Comparison of ENCODE assay signal across 8 cellular contexts in genomic region chr1:63323866-63324778, GRCh38. TPM values are rescaled to one million over a fixed set of nuclear protein-coding genes. Genes with fewer than 3 reads are reported as not detected.
DNase-seq lines count a peak whose midpoint lies in the region; ATAC-seq and TF ChIP-seq lines count a peak whose summit lies in the region.

No MANE protein-coding gene starts in this region.

- CTCF ChIA-PET in Caco-2 (lab: Charles Lee): interaction anchor here (0.6 to 0.7 kb wide), 4 partner anchors 117 to 562 kb away, joined by 3 to 10 read pairs (median 4); no protein-coding TSS in a partner anchor
- CTCF ChIA-PET in OCI-LY7 (lab: Charles Lee; ENCODE audit: unreplicated experiment): no interaction called here

- no peak overlapping the region for H3K9ac ChIP-seq in neural cell (ENCODE audit: low read length)

- H3K27ac ChIP-seq in neural cell (ENCODE audit: low read length) (no peak overlapping the region), OCI-LY7 (ENCODE audit: low read depth, low read length, poor library complexity, severe bottlenecking) (no peak overlapping the region)

- no peak overlapping the region for H2AFZ ChIP-seq in neural cell (ENCODE audit: low read depth, low read length)
- H2AFZ ChIP-seq in OCI-LY7 (ENCODE audit: low read length): no peak overlapping the region

- H3K4me1 ChIP-seq in Caco-2 (no peaks in the 10 kb centered on the region), OCI-LY7 (ENCODE audit: insufficient read depth, low read length, poor library complexity, severe bottlenecking) (peaks cover 4% of the 10 kb centered on the region)

- H3K27ac Mint-ChIP-seq in Caco-2 (ENCODE audit: unreplicated experiment): no peak overlapping the region
- H3K27ac Mint-ChIP-seq in HFFc6: no peak overlapping the region
- H3K27ac Mint-ChIP-seq in brain: peak overlapping the region in 1 of 5 experiments; percentile 42

- TF ChIP-seq CTCF in Caco-2 (IDR thresholded peaks at IDR 0.05; ENCODE audit: insufficient read depth in 1 of 2, low read depth in 1 of 2, low read length in 1 of 2, severe bottlenecking in 1 of 2, unreplicated experiment in 1 of 2) (no peak), HFFc6 (IDR thresholded peaks at IDR 0.05) (no peak), brain (conservative IDR thresholded peaks at IDR 0.05) (no peak), neural cell (IDR thresholded peaks at IDR 0.05; ENCODE audit: poor library complexity, severe bottlenecking) (peak; percentile 2), OCI-LY7 (conservative IDR thresholded peaks at IDR 0.05; ENCODE audit: low read length) (no peak)

- no peaks in the 10 kb centered on the region for H4K20me1 ChIP-seq in neural cell (ENCODE audit: insufficient read depth)
- no peaks in the 10 kb centered on the region for H4K20me1 ChIP-seq in OCI-LY7 (ENCODE audit: insufficient read depth, low read length)

- no peaks in the 10 kb centered on the region for H3K9me3 Mint-ChIP-seq in Caco-2 (ENCODE audit: unreplicated experiment)
- H3K9me3 Mint-ChIP-seq in HFFc6: peaks cover 16% of the 10 kb centered on the region
- H3K9me3 Mint-ChIP-seq in brain: peaks cover 0 to 16% (median 11%) of the 10 kb centered on the region in 5 experiments

- H3K4me1 Mint-ChIP-seq in Caco-2 (ENCODE audit: low read depth, unreplicated experiment) (no peaks in the 10 kb centered on the region), HFFc6 (ENCODE audit: low read depth) (peaks cover 24% of the 10 kb centered on the region), brain (peaks cover 51% of the 10 kb centered on the region)

- no peak overlapping the region; the same call in 1 of the 2 replicates for H3K4me3 ChIP-seq in Caco-2 (ENCODE audit: low read depth, low read length)
- peak overlapping the region; percentile 58 for H3K4me3 ChIP-seq in neural cell (ENCODE audit: low read length)
- H3K4me3 ChIP-seq in OCI-LY7 (ENCODE audit: low read depth, low read length, poor library complexity, severe bottlenecking): no peak overlapping the region

- BruUV-seq in Caco-2 (replicated peaks; lab: Mats Ljungman, UMichigan) (no TSS peak), OCI-LY7 (replicated peaks; lab: Mats Ljungman, UMichigan) (no TSS peak)

- ATAC-seq in HG02973 (IDR thresholded peaks at IDR 0.05; ENCODE audit: unreplicated experiment): no peak

- H3K9me2 ChIP-seq in neural cell (ENCODE audit: insufficient read depth, low read length): no peaks in the 10 kb centered on the region
- H3K9me2 ChIP-seq in OCI-LY7 (ENCODE audit: insufficient read depth, low read length): no peaks in the 10 kb centered on the region

- no peak for DNase-seq in Caco-2
- DNase-seq in HFFc6: no peak
- no peak for DNase-seq in OCI-LY7 (ENCODE audit: low spot score)
- DNase-seq in NCI-H510A (lab: John Stamatoyannopoulos, UW): no peak
- DNase-seq in EL: no peak

- no peaks in the 10 kb centered on the region for H3K36me3 ChIP-seq in Caco-2 (ENCODE audit: control insufficient read depth, insufficient read depth, low read length)
- no peaks in the 10 kb centered on the region for H3K36me3 ChIP-seq in neural cell (ENCODE audit: insufficient read depth, low read length)
- H3K36me3 ChIP-seq in OCI-LY7 (ENCODE audit: insufficient read depth, low read length): no peaks in the 10 kb centered on the region

- no peak for TF ChIP-seq RAD21 in neural cell (conservative IDR thresholded peaks at IDR 0.05)

- H3K79me2 ChIP-seq in neural cell (replicated peaks; ENCODE audit: insufficient read depth, low read length) (no peaks in the 10 kb centered on the region), OCI-LY7 (ENCODE audit: insufficient read depth, low read depth, low read length) (no peaks in the 10 kb centered on the region)

- H3K27me3 Mint-ChIP-seq in Caco-2 (ENCODE audit: insufficient read depth, unreplicated experiment): peaks cover 37% of the 10 kb centered on the region
- H3K27me3 Mint-ChIP-seq in HFFc6 (ENCODE audit: insufficient read depth): peaks cover 65% of the 10 kb centered on the region
- H3K27me3 Mint-ChIP-seq in brain: peaks cover 95% of the 10 kb centered on the region

- no peak for TF ChIP-seq EP300 in neural cell (conservative IDR thresholded peaks at IDR 0.05; ENCODE audit: poor library complexity, severe bottlenecking)

- H3K4me3 Mint-ChIP-seq in Caco-2 (ENCODE audit: unreplicated experiment) (peak overlapping the region; percentile 70), HFFc6 (peak overlapping the region; percentile 70; the same call in 1 of the 2 replicates), brain (peak overlapping the region; percentile 69 to 89 (median 80))

- H3K27me3 ChIP-seq in Caco-2 (replicated peaks; ENCODE audit: control insufficient read depth, insufficient read depth, low read length): no peaks in the 10 kb centered on the region
- H3K27me3 ChIP-seq in neural cell (ENCODE audit: insufficient read depth, low read depth, low read length): peaks cover 98% of the 10 kb centered on the region

- no peaks in the 10 kb centered on the region for H3K9me3 ChIP-seq in Caco-2
- H3K9me3 ChIP-seq in neural cell (ENCODE audit: low read length): no peaks in the 10 kb centered on the region
- H3K9me3 ChIP-seq in OCI-LY7 (ENCODE audit: low read length): no peaks in the 10 kb centered on the region

- H3K36me3 Mint-ChIP-seq in Caco-2 (ENCODE audit: insufficient read depth, unreplicated experiment) (no peaks in the 10 kb centered on the region), HFFc6 (ENCODE audit: low read depth) (peaks cover 12% of the 10 kb centered on the region), brain (no peaks in the 10 kb centered on the region)

- no peaks in the 10 kb centered on the region for H3F3A ChIP-seq in neural cell (ENCODE audit: insufficient read depth, low read length, poor library complexity, severe bottlenecking)

- POLR2A ChIA-PET in Caco-2 (lab: Charles Lee): no interaction called here
- POLR2A ChIA-PET in OCI-LY7 (lab: Charles Lee): interaction anchor here (1.3 kb wide), 2 partner anchors 12 to 215 kb away, joined by 3 to 4 read pairs; no protein-coding TSS in a partner anchor

- intact Hi-C loops in Caco-2 (cut with micrococcal nuclease; ENCODE audit: unreplicated experiment): loop anchor here (10.0 kb wide), 1 partner anchor 211 kb away; no protein-coding TSS in a partner anchor
- intact Hi-C loops in OCI-LY7 (cut with micrococcal nuclease; ENCODE audit: unreplicated experiment): no loop called here

- H3K4me2 ChIP-seq in neural cell (ENCODE audit: low read length) (no peak overlapping the region), OCI-LY7 (ENCODE audit: low read length) (no peak overlapping the region)

TF ChIP-seq in neural cell, 6 proteins besides CTCF, POLR2A, EP300 and RAD21:
- TF ChIP-seq MXI1 (conservative IDR thresholded peaks at IDR 0.05; ENCODE audit: poor library complexity, severe bottlenecking) (no peak), POLR2AphosphoS5 (IDR thresholded peaks at IDR 0.05) (peak; percentile 25), SMC3 (conservative IDR thresholded peaks at IDR 0.05; ENCODE audit: poor library complexity) (no peak), EZH2 (IDR thresholded peaks at IDR 0.05; ENCODE audit: borderline replicate concordance, insufficient read depth, low read length, poor library complexity, severe bottlenecking) (peak; percentile 99), REST (IDR thresholded peaks at IDR 0.05; ENCODE audit: borderline replicate concordance) (no peak)

RNA-seq across cellular contexts. Expression of gene FOXD3, which starts 1.8 kb away (rescaled TPM):
- total RNA-seq in Caco-2 (2022) (not detected in 2 replicates), OCI-LY7 (2022) (not detected in 2 replicates)
- total RNA-seq in HFFc6 (2021; fragmentation: NEBNext Ultra II Directional; extraction: Animal tissue kit (Norgen Biotek cat#: 25700)): not detected
- polyA plus RNA-seq in brain (ENCODE audit: insufficient read depth, low read depth, low replicate concordance) (1.7 TPM), neural cell (0.14 TPM in 1 of 2 replicates, not detected in the other)
- not detected in 2 replicates for polyA minus RNA-seq in neural cell
- total RNA-seq in OCI-LY7 (2014; rRNA removed; shearing (Covaris generic)): 0.06 TPM in 1 of 2 replicates, not detected in the other

RNA-seq across cellular contexts. Expression of gene ALG6, which starts 43.3 kb away (rescaled TPM):
- total RNA-seq in Caco-2 (2022) (9.2 and 9.4 TPM in 2 replicates), OCI-LY7 (2022) (31.6 and 34.1 TPM in 2 replicates)
- total RNA-seq in HFFc6 (2021; fragmentation: NEBNext Ultra II Directional; extraction: Animal tissue kit (Norgen Biotek cat#: 25700)): 1 to 10 TPM; 6.7 to 9.0 (median 7.7) TPM
- polyA plus RNA-seq in brain (ENCODE audit: insufficient read depth, low read depth, low replicate concordance) (8.4 TPM), neural cell (31.3 and 46.8 TPM in 2 replicates)
- polyA minus RNA-seq in neural cell: 36.8 and 37.5 TPM in 2 replicates
- total RNA-seq in OCI-LY7 (2014; rRNA removed; shearing (Covaris generic)): 29.3 TPM in 2 replicates
